Comparison of ENCODE assay signal across 11 cellular contexts in the genomic region with DNA sequence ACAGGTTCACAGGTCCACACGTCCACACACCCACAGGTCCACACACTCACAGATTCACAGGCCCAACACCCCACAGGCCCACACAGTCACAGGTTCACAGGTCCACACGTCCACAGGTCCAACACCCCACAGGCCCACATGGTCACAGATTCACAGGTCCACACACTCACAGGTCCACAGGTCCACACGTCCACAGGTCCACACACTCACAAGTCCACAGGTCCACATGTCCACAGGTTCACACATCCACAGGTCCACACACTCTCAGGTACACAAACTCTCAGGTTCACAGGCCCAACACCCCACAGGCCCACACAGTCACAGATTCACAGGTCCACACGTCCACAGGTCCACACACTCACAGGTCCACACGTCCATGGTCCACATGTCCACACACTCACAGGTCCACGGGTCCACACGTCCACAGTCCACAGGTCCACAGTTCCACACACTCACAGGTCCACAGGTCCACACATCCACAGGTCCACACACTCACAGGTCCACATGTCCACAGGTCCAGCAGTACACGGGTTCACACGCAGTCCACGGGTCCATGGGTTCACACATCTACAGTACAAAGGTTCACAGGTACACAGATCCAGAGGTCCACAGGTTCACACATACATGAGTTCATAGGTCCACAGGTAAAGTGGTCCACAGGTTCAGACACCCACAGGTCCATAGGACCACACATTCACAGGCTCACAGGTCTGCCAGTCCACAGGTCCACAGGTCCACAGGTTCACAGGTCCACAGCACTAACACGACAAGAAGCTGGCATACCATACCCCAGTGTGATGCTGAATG. TPM values are rescaled to one million over a fixed set of nuclear protein-coding genes. Genes with fewer than 3 reads are reported as not detected.
DNase-seq lines count a peak whose midpoint lies in the region; ATAC-seq and TF ChIP-seq lines count a peak whose summit lies in the region.
"Had no signal": no experiment of that assay in that cellular context is flagged by ENCODE, and none has a peak within 500 bp of the region (broad histone marks: within the 10 kb centered on the region; RNA-seq: fewer than 3 reads in every experiment).

No MANE protein-coding gene starts in this region.

- peaks cover 25 to 34% of the 10 kb centered on the region in 2 donors for H3K4me1 Mint-ChIP-seq in stimulated activated naive B cell treated with anti-CD40 and anti-IgM and Interleukin-4, amounts not matched to agents 10 μg/mL and 1 μg/mL and 100 μg/mL, for 72 hours

- H3K27ac Mint-ChIP-seq in stimulated activated naive B cell treated with anti-CD40 and anti-IgM and Interleukin-4, amounts not matched to agents 10 μg/mL and 1 μg/mL and 100 μg/mL, for 72 hours: peak overlapping the region; percentile 72

- no peaks in the 10 kb centered on the region for H3K36me3 ChIP-seq in H7 (replicated peaks; ENCODE audit: control insufficient read depth, insufficient read depth, low read length)
- no peaks in the 10 kb centered on the region for H3K36me3 ChIP-seq in MM.1S (replicated peaks; ENCODE audit: insufficient read depth, low read length)
- H3K36me3 ChIP-seq: HAP-1 had no signal

- H4K20me1 ChIP-seq in MM.1S (ENCODE audit: insufficient read depth, low read length): no peaks in the 10 kb centered on the region

- H3F3A ChIP-seq in MM.1S (ENCODE audit: insufficient read depth, low read length): no peaks in the 10 kb centered on the region

- H3K27me3 Mint-ChIP-seq in stimulated activated naive B cell treated with anti-CD40 and anti-IgM and Interleukin-4, amounts not matched to agents 10 μg/mL and 1 μg/mL and 100 μg/mL, for 72 hours: peaks cover 33 to 50% of the 10 kb centered on the region in 2 donors

- no peak overlapping the region for H3K27ac ChIP-seq in MM.1S (ENCODE audit: low read length)

- H3K9me3 ChIP-seq in MM.1S (replicated peaks; ENCODE audit: insufficient read depth, low read length): no peaks in the 10 kb centered on the region

- H3K36me3 Mint-ChIP-seq in stimulated activated naive B cell treated with anti-CD40 and anti-IgM and Interleukin-4, amounts not matched to agents 10 μg/mL and 1 μg/mL and 100 μg/mL, for 72 hours: peaks cover 6 to 7% of the 10 kb centered on the region in 2 donors

- H3K9ac ChIP-seq in MM.1S (ENCODE audit: low read length): no peak overlapping the region

- no peak overlapping the region for H3K4me2 ChIP-seq in MM.1S (ENCODE audit: low read depth, low read length)

- H3K27me3 ChIP-seq in H7 (ENCODE audit: control insufficient read depth, insufficient read depth, low read length) (no peaks in the 10 kb centered on the region), MM.1S (replicated peaks; ENCODE audit: insufficient read depth, low read length) (peaks cover 95% of the 10 kb centered on the region)

- H3K4me3 ChIP-seq in H7 (ENCODE audit: insufficient read depth, low read depth, low read length) (no peak overlapping the region), MM.1S (ENCODE audit: low read length) (no peak overlapping the region)
- H3K4me3 ChIP-seq: HAP-1 had no signal

- H3K9me2 ChIP-seq in MM.1S (replicated peaks; ENCODE audit: insufficient read depth, low read length): no peaks in the 10 kb centered on the region

- H2AFZ ChIP-seq in MM.1S (ENCODE audit: low read length): no peak overlapping the region

- no peaks in the 10 kb centered on the region for H3K4me1 ChIP-seq in MM.1S (ENCODE audit: low read length)
- H3K4me1 ChIP-seq: HAP-1 had no signal

- peak; percentile 12 for DNase-seq in H7
- DNase-seq in activated CD8-positive, alpha-beta memory T cell treated with anti-CD3 and anti-CD28 coated beads, Interleukin-2, amount 50 U/mL, for 4 hours: peak; percentile 7
- DNase-seq in left lobe of liver (ENCODE audit: low spot score): peak; percentile 37
- DNase-seq in stimulated activated naive B cell treated with anti-CD40 and anti-IgM and Interleukin-4, amounts not matched to agents 10 μg/mL and 1 μg/mL and 100 μg/mL, for 72 hours: no peak
- no peak for DNase-seq in globus pallidus (ENCODE audit: low spot score)
- no peak for DNase-seq in MM.1S
- DNase-seq: NCI-H1105 treated with DMSO at 0.1 percent for 48 hours; stimulated activated CD4-positive, alpha-beta T cell treated with anti-CD3 and anti-CD28 coated beads, Interleukin-2, amount 100 ng/mL, for 48 hours had no signal

- H3K4me3 Mint-ChIP-seq in stimulated activated naive B cell treated with anti-CD40 and anti-IgM and Interleukin-4, amounts not matched to agents 10 μg/mL and 1 μg/mL and 100 μg/mL, for 72 hours: peak overlapping the region in 1 of 2 donors; percentile 44

- no peak for ATAC-seq in left lobe of liver
- ATAC-seq in stimulated activated naive B cell treated with anti-CD40 and anti-IgM and Interleukin-4, amounts not matched to agents 10 μg/mL and 1 μg/mL and 100 μg/mL, for 72 hours (replicated peaks): no peak
- ATAC-seq in HG03354 (IDR thresholded peaks at IDR 0.05; ENCODE audit: poor library complexity, severe bottlenecking, unreplicated experiment): no peak
- ATAC-seq in HG02588 (IDR thresholded peaks at IDR 0.05; ENCODE audit: unreplicated experiment): no peak

- H3K79me2 ChIP-seq in MM.1S (ENCODE audit: low read length): no peaks in the 10 kb centered on the region

- H3K9me3 Mint-ChIP-seq in stimulated activated naive B cell treated with anti-CD40 and anti-IgM and Interleukin-4, amounts not matched to agents 10 μg/mL and 1 μg/mL and 100 μg/mL, for 72 hours: peaks cover 22 to 24% of the 10 kb centered on the region in 2 donors

- no peak for TF ChIP-seq CTCF in MM.1S (IDR thresholded peaks at IDR 0.05; ENCODE audit: low read length)

RNA-seq across cellular contexts. Expression of gene COL6A2, which starts 39.4 kb away (rescaled TPM):
- 127 and 143 TPM in 2 replicates for total RNA-seq in H7 (2014; rRNA removed; shearing (Covaris generic))
- 34.9 TPM for total RNA-seq in left lobe of liver

Comparison
In these comparisons a context has a peak if more than half of its experiments do, and no peak if none do; other contexts are left out.
1. DNase-seq: peak in H7 (single experiment), activated CD8-positive, alpha-beta memory T cell treated with anti-CD3 and anti-CD28 coated beads, Interleukin-2, amount 50 U/mL, for 4 hours (single experiment) and left lobe of liver (single experiment); none in stimulated activated naive B cell treated with anti-CD40 and anti-IgM and Interleukin-4, amounts not matched to agents 10 μg/mL and 1 μg/mL and 100 μg/mL, for 72 hours (single experiment), globus pallidus (single experiment) and MM.1S (single experiment).